In genomic region chr13:21557995-21558394, GRCh38 we compare ENCODE assay signal across 9 cellular contexts. TPM values are rescaled to one million over a fixed set of nuclear protein-coding genes. Genes with fewer than 3 reads are reported as not detected.
DNase-seq lines count a peak whose midpoint lies in the region; ATAC-seq, FAIRE-seq and TF ChIP-seq lines count a peak whose summit lies in the region.
"Had no signal": no experiment of that assay in that cellular context is flagged by ENCODE, and none has a peak within 500 bp of the region (broad histone marks: within the 10 kb centered on the region; RNA-seq: fewer than 3 reads in every experiment).

No MANE protein-coding gene starts in this region.

- POLR2A ChIA-PET in endothelial cell of umbilical vein (lab: Charles Lee): interaction anchor here (0.6 kb wide), 1 partner anchor 286 kb away, joined by 5 read pairs; no protein-coding TSS in a partner anchor

- intact Hi-C loops in endothelial cell of umbilical vein (cut with micrococcal nuclease): no loop called here
- intact Hi-C loops in testis (cut with DNase I; ENCODE audit: low total_unique reads): no loop called here

- H3K9me3 ChIP-seq in DOHH2 (ENCODE audit: control insufficient read depth, insufficient read depth, low read length) (no peaks in the 10 kb centered on the region), endothelial cell of umbilical vein (replicated peaks; ENCODE audit: control insufficient read depth, insufficient read depth, low read length) (no peaks in the 10 kb centered on the region), testis (no peaks in the 10 kb centered on the region)

- H3K27me3 Mint-ChIP-seq in stimulated activated naive B cell treated with anti-CD40 and anti-IgM and Interleukin-4, amounts not matched to agents 10 μg/mL and 1 μg/mL and 100 μg/mL, for 72 hours: no peaks in the 10 kb centered on the region
- H3K27me3 Mint-ChIP-seq in nephron progenitor cell (ENCODE audit: low read depth, poor library complexity): no peaks in the 10 kb centered on the region

- no peak overlapping the region for H3K27ac ChIP-seq in DOHH2 (ENCODE audit: low read depth, low read length)
- H3K27ac ChIP-seq in endothelial cell of umbilical vein (ENCODE audit: insufficient read depth, low read depth, low read length): no peak overlapping the region
- H3K27ac ChIP-seq in testis: no peak overlapping the region

- TF ChIP-seq CTCF in DOHH2 (IDR thresholded peaks at IDR 0.05; ENCODE audit: low read depth, low read length, poor library complexity, severe bottlenecking): peak; percentile 55
- TF ChIP-seq CTCF in endothelial cell of umbilical vein (IDR thresholded peaks at IDR 0.05; ENCODE audit: extremely low read depth in 1 of 2, insufficient read depth in 1 of 2, low read depth in 1 of 2, low read length in 2 of 2): peak; percentile 36 to 54
- no peak for TF ChIP-seq CTCF in testis (IDR thresholded peaks at IDR 0.05)
- TF ChIP-seq CTCF in nephron progenitor cell (IDR thresholded peaks at IDR 0.05): no peak

- H3K27me3 ChIP-seq in DOHH2 (ENCODE audit: control insufficient read depth, low read length) (no peaks in the 10 kb centered on the region), endothelial cell of umbilical vein (ENCODE audit: control insufficient read depth in 2 of 2, insufficient read depth in 2 of 2, low read length in 2 of 2) (no peaks in the 10 kb centered on the region), testis (no peaks in the 10 kb centered on the region)

- H4K20me1 ChIP-seq in DOHH2 (ENCODE audit: control insufficient read depth, insufficient read depth, low read depth, low read length) (no peaks in the 10 kb centered on the region), endothelial cell of umbilical vein (replicated peaks; ENCODE audit: control insufficient read depth, extremely low read depth, insufficient read depth, low read length) (no peaks in the 10 kb centered on the region)

- H3K9me1 ChIP-seq in endothelial cell of umbilical vein (replicated peaks; ENCODE audit: control insufficient read depth, extremely low read depth, insufficient read depth, low read length): no peaks in the 10 kb centered on the region

- H3K4me1 ChIP-seq in DOHH2 (ENCODE audit: control insufficient read depth, low read length) (no peaks in the 10 kb centered on the region), endothelial cell of umbilical vein (ENCODE audit: control insufficient read depth, extremely low read depth, insufficient read depth, low read length) (no peaks in the 10 kb centered on the region), testis (no peaks in the 10 kb centered on the region)

- H3K9ac ChIP-seq in endothelial cell of umbilical vein (replicated peaks; ENCODE audit: extremely low read depth, insufficient read depth, low read length): no peak overlapping the region

- TF ChIP-seq POLR2A in endothelial cell of umbilical vein (IDR thresholded peaks at IDR 0.05; ENCODE audit: low read depth, low read length) (no peak), testis (IDR thresholded peaks at IDR 0.05) (no peak)

- H3K4me1 Mint-ChIP-seq in stimulated activated naive B cell treated with anti-CD40 and anti-IgM and Interleukin-4, amounts not matched to agents 10 μg/mL and 1 μg/mL and 100 μg/mL, for 72 hours: peaks cover 17 to 28% of the 10 kb centered on the region in 2 donors
- H3K4me1 Mint-ChIP-seq in nephron progenitor cell: no peaks in the 10 kb centered on the region

- dilution Hi-C loops in endothelial cell of umbilical vein (cut with MboI; ENCODE audit: extremely low pct_ligation_motif_present, low sequenced_read_pairs): no loop called here

- H3K36me3 ChIP-seq in DOHH2 (ENCODE audit: control insufficient read depth, low read length) (peaks cover 24% of the 10 kb centered on the region), endothelial cell of umbilical vein (ENCODE audit: control insufficient read depth in 2 of 2, extremely low read depth in 1 of 2, insufficient read depth in 2 of 2, low read length in 2 of 2) (no peaks in the 10 kb centered on the region), testis (ENCODE audit: low read depth, missing control alignments) (no peaks in the 10 kb centered on the region)

- no peak overlapping the region for H3K4me2 ChIP-seq in DOHH2 (ENCODE audit: low read length)
- no peak overlapping the region for H3K4me2 ChIP-seq in endothelial cell of umbilical vein (ENCODE audit: insufficient read depth, low read length)

- H3K36me3 Mint-ChIP-seq in stimulated activated naive B cell treated with anti-CD40 and anti-IgM and Interleukin-4, amounts not matched to agents 10 μg/mL and 1 μg/mL and 100 μg/mL, for 72 hours: peaks cover 47 to 58% of the 10 kb centered on the region in 2 donors
- H3K36me3 Mint-ChIP-seq in nephron progenitor cell (ENCODE audit: low read depth): peaks cover 81% of the 10 kb centered on the region

- H3K79me2 ChIP-seq in DOHH2 (ENCODE audit: control insufficient read depth, low read length): peaks cover 3% of the 10 kb centered on the region
- no peaks in the 10 kb centered on the region for H3K79me2 ChIP-seq in endothelial cell of umbilical vein (ENCODE audit: control insufficient read depth, insufficient read depth, low read length)

- H3K4me3 Mint-ChIP-seq in stimulated activated naive B cell treated with anti-CD40 and anti-IgM and Interleukin-4, amounts not matched to agents 10 μg/mL and 1 μg/mL and 100 μg/mL, for 72 hours: no peak overlapping the region
- H3K4me3 Mint-ChIP-seq in nephron progenitor cell: no peak overlapping the region

- H3K9me2 ChIP-seq in DOHH2 (replicated peaks; ENCODE audit: control insufficient read depth, low read length): no peaks in the 10 kb centered on the region

- FAIRE-seq in endothelial cell of umbilical vein (lab: Jason Lieb, UNC): no peak

- no peak for ATAC-seq in HG02763 (IDR thresholded peaks at IDR 0.05; ENCODE audit: unreplicated experiment)
- ATAC-seq in stimulated activated naive B cell treated with anti-CD40 and anti-IgM and Interleukin-4, amounts not matched to agents 10 μg/mL and 1 μg/mL and 100 μg/mL, for 72 hours (replicated peaks): no peak

- CTCF ChIA-PET in endothelial cell of umbilical vein (lab: Charles Lee): interaction anchor here (0.8 to 2.6 kb wide), 16 partner anchors 8 to 80 kb away, joined by 3 to 11 read pairs (median 6); partner anchors contain the start of gene MICU2

- H3K4me3 ChIP-seq in DOHH2 (ENCODE audit: low read length) (no peak overlapping the region), endothelial cell of umbilical vein (replicated peaks in 1 of 3; ENCODE audit: insufficient read depth in 1 of 3, low read depth in 1 of 3, low read length in 3 of 3) (no peak overlapping the region), testis (no peak overlapping the region)

- H2AFZ ChIP-seq in endothelial cell of umbilical vein (ENCODE audit: low read depth, low read length): no peak overlapping the region

- peaks cover 0 to 4% of the 10 kb centered on the region in 2 donors for H3K9me3 Mint-ChIP-seq in stimulated activated naive B cell treated with anti-CD40 and anti-IgM and Interleukin-4, amounts not matched to agents 10 μg/mL and 1 μg/mL and 100 μg/mL, for 72 hours
- H3K9me3 Mint-ChIP-seq in nephron progenitor cell: peaks cover 28% of the 10 kb centered on the region

- H3F3A ChIP-seq in DOHH2 (ENCODE audit: control insufficient read depth, insufficient read depth): no peaks in the 10 kb centered on the region

- no TSS peak for BruUV-seq in endothelial cell of umbilical vein (replicated peaks; lab: Mats Ljungman, UMichigan)

- H3K27ac Mint-ChIP-seq in stimulated activated naive B cell treated with anti-CD40 and anti-IgM and Interleukin-4, amounts not matched to agents 10 μg/mL and 1 μg/mL and 100 μg/mL, for 72 hours: no peak overlapping the region
- no peak overlapping the region for H3K27ac Mint-ChIP-seq in nephron progenitor cell

- DNase-seq in A172 (ENCODE audit: low spot score) (peak; percentile 3), NAMALWA (ENCODE audit: low spot score) (peak; percentile 59), endothelial cell of umbilical vein (ENCODE audit: low read depth, low spot score) (peak; percentile 7), testis (no peak), nephron progenitor cell (no peak)
- DNase-seq in stimulated activated naive B cell treated with anti-CD40 and anti-IgM and Interleukin-4, amounts not matched to agents 10 μg/mL and 1 μg/mL and 100 μg/mL, for 72 hours: no peak
- DNase-seq: stimulated activated CD4-positive, alpha-beta T cell treated with anti-CD3 and anti-CD28 coated beads, Interleukin-2, amount 100 ng/mL, for 24 hours had no signal

- 78 to 79% methylated on average over 2 of the region's 2 CpGs for WGBS in testis, 2 donors

TF ChIP-seq in endothelial cell of umbilical vein, 7 proteins besides CTCF, POLR2A, EP300 and RAD21:
- no peak for TF ChIP-seq JUN (IDR thresholded peaks at IDR 0.05; ENCODE audit: borderline replicate concordance, insufficient read depth, insufficient read length, low read depth)
- no peak for TF ChIP-seq FOS (IDR thresholded peaks at IDR 0.05; ENCODE audit: borderline replicate concordance, insufficient read depth, low read length)
- TF ChIP-seq GATA2 (IDR thresholded peaks at IDR 0.05; ENCODE audit: insufficient read depth, insufficient read length, low read depth, low read length): no peak
- no peak for TF ChIP-seq POLR2AphosphoS5 (IDR thresholded peaks at IDR 0.05; ENCODE audit: insufficient read depth, low read depth, low read length)
- no peak for TF ChIP-seq EZH2 (IDR thresholded peaks at IDR 0.05; ENCODE audit: borderline replicate concordance, low read depth, low read length, severe bottlenecking)
- TF ChIP-seq MAX (IDR thresholded peaks at IDR 0.05; ENCODE audit: insufficient read depth, insufficient read length): no peak

RNA-seq across cellular contexts. Expression of gene MICU2, which starts 46.0 kb away (rescaled TPM):
- total RNA-seq in A172 (2014; rRNA removed; shearing (Covaris generic)): 79.3 and 85.1 TPM in 2 replicates
- total RNA-seq in endothelial cell of umbilical vein (24.0 and 25.1 TPM in 2 replicates), testis (10 to 100 TPM; 81.1 to 98.9 TPM)
- polyA plus RNA-seq in endothelial cell of umbilical vein (32.3 and 36.7 TPM in 2 replicates), testis (ENCODE audit: insufficient read depth, low read depth, low replicate concordance) (43.2 TPM)
- polyA plus RNA-seq in endothelial cell of umbilical vein (2011; cell fraction: cytosol; rRNA removed): 35.1 and 35.4 TPM in 2 replicates
- 35.6 and 38.5 TPM in 2 replicates for polyA plus RNA-seq in endothelial cell of umbilical vein (2011; cell fraction: nucleus; rRNA removed)
- 25.1 and 33.0 TPM in 2 replicates for polyA plus RNA-seq in endothelial cell of umbilical vein (2012)
- polyA minus RNA-seq in endothelial cell of umbilical vein: 13.9 and 19.4 TPM in 2 replicates
- polyA minus RNA-seq in endothelial cell of umbilical vein (2011; cell fraction: cytosol; rRNA and poly(A)+ RNA removed): 10.9 TPM
- 22.0 and 26.0 TPM in 2 replicates for polyA minus RNA-seq in endothelial cell of umbilical vein (2011; cell fraction: nucleus; rRNA and poly(A)+ RNA removed)

Comparison
In these comparisons a context has a peak if more than half of its experiments do, and no peak if none do; other contexts are left out.
1. DNase-seq: peak in A172 (single experiment), NAMALWA (single experiment) and endothelial cell of umbilical vein (single experiment); none in testis (single experiment), stimulated activated naive B cell treated with anti-CD40 and anti-IgM and Interleukin-4, amounts not matched to agents 10 μg/mL and 1 μg/mL and 100 μg/mL, for 72 hours (single experiment) and nephron progenitor cell (single experiment).
2. CTCF ChIP-seq: peak in DOHH2 (single experiment) and endothelial cell of umbilical vein (2 of 2); none in testis (0 of 3) and nephron progenitor cell (single experiment).